In genomic region chr15:82566690-82567089, GRCh38 we compare ENCODE assay signal across 28 cellular contexts. TPM values are rescaled to one million over a fixed set of nuclear protein-coding genes. Genes with fewer than 3 reads are reported as not detected.
DNase-seq lines count a peak whose midpoint lies in the region; ATAC-seq and TF ChIP-seq lines count a peak whose summit lies in the region.
"Had no signal": no experiment of that assay in that cellular context is flagged by ENCODE, and none has a peak within 500 bp of the region (broad histone marks: within the 10 kb centered on the region; RNA-seq: fewer than 3 reads in every experiment).

No MANE protein-coding gene starts in this region.

- no peak overlapping the region for H2BK12ac ChIP-seq in mesenchymal stem cell (ENCODE audit: low read length in 2 of 2)

- intact Hi-C loops in IMR-90 (cut with micrococcal nuclease), result no loop called here

- WGBS in IMR-90 (ENCODE audit: extremely low coverage in 2 of 2, insufficient read length in 1 of 2), 2 experiments, result no CpG with 5 or more reads among the region's 1 CpG
- 100% methylated on average over 1 of the region's 1 CpG; no CpG with 5 or more reads in 1 of the 2 experiments for WGBS in endodermal cell (ENCODE audit: insufficient coverage in 1 of 2, insufficient read length in 1 of 2), 2 experiments
- WGBS in mesenchymal stem cell, result 81% methylated on average over 1 of the region's 1 CpG

- H3K27ac ChIP-seq in AG04450 (ENCODE audit: low read depth, low read length), result peak overlapping the region; percentile 22
- H3K27ac ChIP-seq in IMR-90 (ENCODE audit: insufficient read depth, low read length), result no peak overlapping the region
- no peak overlapping the region for H3K27ac ChIP-seq in endodermal cell (ENCODE audit: low read depth, low read length)
- peak overlapping the region; percentile 41 for H3K27ac ChIP-seq in mesenchymal stem cell (ENCODE audit: low read length, poor library complexity, severe bottlenecking)
- H3K27ac ChIP-seq: breast epithelium, C4-2B, coronary artery, esophagus muscularis mucosa, heart left ventricle, PC-9 had no signal

- H3K36me3 Mint-ChIP-seq in endodermal cell (ENCODE audit: low read depth), result no peaks in the 10 kb centered on the region
- H3K36me3 Mint-ChIP-seq: memory B cell had no signal

- peak; percentile 35 for ATAC-seq in IMR-90 (ENCODE audit: low read depth)
- ATAC-seq: activated CD4-positive, alpha-beta T cell treated with anti-CD3 and anti-CD28 coated beads for 36 hours; heart left ventricle; left colon had no signal

- H3K18ac ChIP-seq in IMR-90 (ENCODE audit: low read depth, low read length) (no peak overlapping the region), mesenchymal stem cell (ENCODE audit: low read depth in 1 of 2, low read length in 2 of 2) (no peak overlapping the region)

- H2BK15ac ChIP-seq in IMR-90 (ENCODE audit: low read depth, low read length), result no peak overlapping the region
- H2BK15ac ChIP-seq in mesenchymal stem cell (ENCODE audit: low read depth, poor library complexity, severe bottlenecking), result no peak overlapping the region

- no peak for TF ChIP-seq CTCF in AG04450 (IDR thresholded peaks at IDR 0.05; ENCODE audit: low read depth, low read length)
- no peak for TF ChIP-seq CTCF in IMR-90 (conservative IDR thresholded peaks at IDR 0.05; ENCODE audit: low read depth, low read length)
- TF ChIP-seq CTCF in endodermal cell (conservative IDR thresholded peaks at IDR 0.05), result no peak

- H3K4me1 ChIP-seq in IMR-90 (ENCODE audit: control insufficient read depth, insufficient read depth, low read length) (peaks cover 9% of the 10 kb centered on the region), endodermal cell (ENCODE audit: control insufficient read depth, insufficient read depth, low read length) (peaks cover 14% of the 10 kb centered on the region), mesenchymal stem cell (ENCODE audit: control insufficient read depth, insufficient read depth, low read depth, low read length) (peaks cover 8% of the 10 kb centered on the region)
- H3K4me1 ChIP-seq: breast epithelium had no signal

- H2BK20ac ChIP-seq in IMR-90 (ENCODE audit: low read depth, low read length), result no peak overlapping the region

- no peak overlapping the region for H2AK5ac ChIP-seq in IMR-90 (ENCODE audit: low read depth, low read length)
- no peak overlapping the region for H2AK5ac ChIP-seq in mesenchymal stem cell (ENCODE audit: low read length, severe bottlenecking)

- H4K91ac ChIP-seq in IMR-90 (ENCODE audit: insufficient read depth, low read depth, low read length), result no peak overlapping the region
- H4K91ac ChIP-seq in mesenchymal stem cell (ENCODE audit: low read length), result no peak overlapping the region

- H3K14ac ChIP-seq in IMR-90 (replicated peaks; ENCODE audit: low read depth, low read length) (no peak overlapping the region), mesenchymal stem cell (ENCODE audit: low read length in 2 of 2) (no peak overlapping the region)

- H3K4me3 Mint-ChIP-seq in endodermal cell, result no peak overlapping the region
- H3K4me3 Mint-ChIP-seq: activated CD4-positive, alpha-beta T cell treated with anti-CD3 and anti-CD28 coated beads for 36 hours; activated T-cell treated with anti-CD3 and anti-CD28 coated beads, Interleukin-2, amount 50 U/mL, for 24 hours; memory B cell had no signal

- POLR2A ChIA-PET in AG04450 (lab: Yijun Ruan, JAX) (no interaction called here), IMR-90 (lab: Charles Lee; ENCODE audit: unreplicated experiment) (interaction anchor here (0.6 kb wide), 1 partner anchor 18 kb away, joined by 3 read pairs; no protein-coding TSS in a partner anchor)

- no peak overlapping the region for H3K23ac ChIP-seq in IMR-90 (ENCODE audit: low read depth, low read length)
- no peak overlapping the region for H3K23ac ChIP-seq in mesenchymal stem cell (ENCODE audit: low read length in 2 of 2)

- H3K9me3 Mint-ChIP-seq in endodermal cell, result no peaks in the 10 kb centered on the region
- H3K9me3 Mint-ChIP-seq: activated T-cell treated with anti-CD3 and anti-CD28 coated beads, Interleukin-2, amount 50 U/mL, for 24 hours; memory B cell had no signal

- no peaks in the 10 kb centered on the region for H4K20me1 ChIP-seq in IMR-90 (ENCODE audit: insufficient read depth, low read length)

- no peak overlapping the region for H4K8ac ChIP-seq in IMR-90 (ENCODE audit: low read depth in 2 of 2, low read length in 2 of 2)
- H4K8ac ChIP-seq in mesenchymal stem cell (ENCODE audit: low read length), result no peak overlapping the region

- no peak for TF ChIP-seq RAD21 in IMR-90 (IDR thresholded peaks at IDR 0.05; ENCODE audit: low read length)

- no TSS peak for BruUV-seq in IMR-90 (replicated peaks; lab: Mats Ljungman, UMichigan)

- H3K36me3 ChIP-seq in IMR-90 (ENCODE audit: control insufficient read depth, insufficient read depth, low read length) (no peaks in the 10 kb centered on the region), endodermal cell (ENCODE audit: control insufficient read depth, insufficient read depth, low read length) (no peaks in the 10 kb centered on the region), mesenchymal stem cell (ENCODE audit: control insufficient read depth in 1 of 2, insufficient read depth in 2 of 2, low read depth in 1 of 2, low read length in 2 of 2) (peaks cover 0 to 58% of the 10 kb centered on the region in 2 experiments)
- H3K36me3 ChIP-seq: breast epithelium, heart left ventricle had no signal

- H2BK5ac ChIP-seq in IMR-90 (ENCODE audit: low read depth, low read length, poor library complexity, severe bottlenecking) (no peak overlapping the region), mesenchymal stem cell (ENCODE audit: low read depth, low read length, poor library complexity, severe bottlenecking) (no peak overlapping the region)

- CTCF ChIA-PET in AG04450 (lab: Charles Lee) (interaction anchor here (2.1 kb wide), 1 partner anchor 35 kb away, joined by 5 read pairs; no protein-coding TSS in a partner anchor), IMR-90 (lab: Yijun Ruan, JAX) (no interaction called here)

- H3K9me1 ChIP-seq in IMR-90 (ENCODE audit: insufficient read depth, low read length), result peaks cover 4% of the 10 kb centered on the region; the same call in 1 of the 2 replicates

- no peak overlapping the region for H3K56ac ChIP-seq in IMR-90 (ENCODE audit: extremely low read depth, insufficient read depth, low read length)

- H3K4me1 Mint-ChIP-seq in endodermal cell, result peaks cover 36% of the 10 kb centered on the region
- H3K4me1 Mint-ChIP-seq: activated CD4-positive, alpha-beta T cell treated with anti-CD3 and anti-CD28 coated beads for 36 hours; memory B cell had no signal

- H2AK9ac ChIP-seq in IMR-90 (replicated peaks; ENCODE audit: low read depth, low read length, poor library complexity), result no peak overlapping the region

- H3K9ac ChIP-seq in IMR-90 (ENCODE audit: low read depth, low read length) (no peak overlapping the region), endodermal cell (ENCODE audit: extremely low read depth, low read length, poor library complexity, severe bottlenecking) (no peak overlapping the region), mesenchymal stem cell (ENCODE audit: low read length) (peak overlapping the region; percentile 37)

- H2AFZ ChIP-seq in IMR-90 (replicated peaks; ENCODE audit: low read length, poor library complexity) (no peak overlapping the region), mesenchymal stem cell (ENCODE audit: low read depth, low read length) (no peak overlapping the region)
- H2AFZ ChIP-seq: PC-9 had no signal

- H3K79me1 ChIP-seq in IMR-90 (ENCODE audit: low read depth in 1 of 2, low read length in 2 of 2) (peaks cover 0 to 7% of the 10 kb centered on the region in 2 experiments; a peak in 1 of 4 replicates), mesenchymal stem cell (replicated peaks; ENCODE audit: low read length, poor library complexity, severe bottlenecking) (no peaks in the 10 kb centered on the region)

- H3K4me2 ChIP-seq in IMR-90 (ENCODE audit: low read depth, low read length) (no peak overlapping the region), mesenchymal stem cell (ENCODE audit: low read length, poor library complexity, severe bottlenecking) (no peak overlapping the region)
- H3K4me2 ChIP-seq: PC-9 had no signal

- H3K27me3 ChIP-seq in AG04450 (ENCODE audit: control insufficient read depth, insufficient read depth, low read length) (no peaks in the 10 kb centered on the region), IMR-90 (ENCODE audit: control insufficient read depth, insufficient read depth, low read length) (no peaks in the 10 kb centered on the region), endodermal cell (ENCODE audit: control insufficient read depth, insufficient read depth, low read length, poor library complexity, severe bottlenecking) (no peaks in the 10 kb centered on the region), mesenchymal stem cell (ENCODE audit: control insufficient read depth in 1 of 2, insufficient read depth in 1 of 2, low read length in 2 of 2) (peaks cover 0 to 4% of the 10 kb centered on the region in 2 experiments)
- H3K27me3 ChIP-seq: breast epithelium, esophagus muscularis mucosa, heart left ventricle had no signal

- DNase-seq in AG04450 (ENCODE audit: low read depth, low spot score), result no peak
- DNase-seq in IMR-90, result peak; percentile 81
- DNase-seq in endodermal cell, result peak; percentile 20
- DNase-seq in mesenchymal stem cell, result peak; percentile 28
- DNase-seq in NCI-H2081 (lab: John Stamatoyannopoulos, UW), result no peak
- DNase-seq in Kasumi-1 (lab: John Stamatoyannopoulos, UW), result no peak
- no peak for DNase-seq in germinal center (ENCODE audit: low spot score)
- DNase-seq in activated CD8-positive, alpha-beta memory T cell treated with anti-CD3 and anti-CD28 coated beads, Interleukin-2, amount 50 U/mL, for 4 hours, result no peak
- DNase-seq: ACHN; activated CD4-positive, alpha-beta T cell treated with anti-CD3 and anti-CD28 coated beads for 36 hours; activated T-cell treated with anti-CD3 and anti-CD28 coated beads, Interleukin-2, amount 50 U/mL, for 24 hours; heart left ventricle; left colon; MM.1S; NCI-H1436; NCI-H2107; NCI-H510A; PC-9; SIG-M5; small intestine; stimulated activated CD4-positive, alpha-beta T cell treated with anti-CD3 and anti-CD28 coated beads, Interleukin-2, amount 100 ng/mL, for 24 hours; substantia nigra; T-helper 1 cell had no signal

- H3K4me3 ChIP-seq in AG04450 (ENCODE audit: low read depth, low read length) (no peak overlapping the region), IMR-90 (ENCODE audit: insufficient read depth, low read depth, low read length) (no peak overlapping the region), endodermal cell (ENCODE audit: low read length) (peak overlapping the region; percentile 11), mesenchymal stem cell (ENCODE audit: insufficient read depth in 1 of 2, low read depth in 1 of 2, low read length in 2 of 2) (no peak overlapping the region)
- H3K4me3 ChIP-seq: breast epithelium, coronary artery, esophagus muscularis mucosa, heart left ventricle, PC-9 had no signal

- no peak for TF ChIP-seq POLR2A in IMR-90 (IDR thresholded peaks at IDR 0.05; ENCODE audit: low read depth, low read length)

- H3K27me3 Mint-ChIP-seq in endodermal cell (ENCODE audit: insufficient read depth), result peaks cover 2% of the 10 kb centered on the region

- dilution Hi-C loops in IMR-90 (cut with HindIII; ENCODE audit: low sequenced_read_pairs, unreplicated experiment), result no loop called here

- in situ Hi-C loops in IMR-90 (cut with MboI; ENCODE audit: low sequenced_read_pairs), result loop anchor here (10.0 kb wide), 1 partner anchor 438 kb away; no protein-coding TSS in a partner anchor

- no peak overlapping the region for H2BK120ac ChIP-seq in IMR-90 (ENCODE audit: low read depth, low read length)
- no peak overlapping the region for H2BK120ac ChIP-seq in mesenchymal stem cell (ENCODE audit: low read depth, low read length)

- H3K4ac ChIP-seq in IMR-90 (ENCODE audit: low read depth, low read length) (no peak overlapping the region), mesenchymal stem cell (ENCODE audit: low read depth in 1 of 2, low read length in 2 of 2) (no peak overlapping the region)

- H4K5ac ChIP-seq in IMR-90 (ENCODE audit: low read depth, low read length), result no peak overlapping the region

- H3K9me3 ChIP-seq in AG04450 (ENCODE audit: control insufficient read depth, insufficient read depth, low read length) (no peaks in the 10 kb centered on the region), IMR-90 (ENCODE audit: control insufficient read depth, insufficient read depth, low read length) (no peaks in the 10 kb centered on the region), endodermal cell (ENCODE audit: control insufficient read depth, low read length) (no peaks in the 10 kb centered on the region), mesenchymal stem cell (ENCODE audit: control insufficient read depth, low read length) (no peaks in the 10 kb centered on the region)
- H3K9me3 ChIP-seq: breast epithelium, esophagus muscularis mucosa, heart left ventricle had no signal

- H3K27ac Mint-ChIP-seq in endodermal cell, result no peak overlapping the region
- H3K27ac Mint-ChIP-seq: activated CD4-positive, alpha-beta T cell treated with anti-CD3 and anti-CD28 coated beads for 36 hours; activated T-cell treated with anti-CD3 and anti-CD28 coated beads, Interleukin-2, amount 50 U/mL, for 24 hours; memory B cell had no signal

RNA-seq across cellular contexts. Expression of gene RPS17, which starts 26.4 kb away (rescaled TPM):
- 4,215 and 4,363 TPM in 2 replicates for polyA plus RNA-seq in AG04450 (2011; rRNA removed)
- polyA minus RNA-seq in AG04450 (2011; rRNA and poly(A)+ RNA removed), result 745 and 784 TPM in 2 replicates
- 2,617 and 3,477 TPM in 2 replicates for total RNA-seq in IMR-90 (2012; rRNA removed)
- 4,201 and 5,358 TPM in 2 replicates for polyA plus RNA-seq in IMR-90 (2012; rRNA removed)
- 3,823 and 3,949 TPM in 2 replicates for polyA plus RNA-seq in IMR-90 (2012; cell fraction: cytosol; rRNA removed)
- polyA plus RNA-seq in IMR-90 (2012; cell fraction: nucleus; rRNA removed; ENCODE audit: low replicate concordance), result 543 and 2,209 TPM in 2 replicates
- 1,000 to 10,000 TPM; 1,918 to 2,023 TPM for total RNA-seq in endodermal cell
- polyA plus RNA-seq in endodermal cell (2013, experiment 1 of 2), result 2,836 TPM
- polyA plus RNA-seq in endodermal cell (2013, experiment 2 of 2), result 2,786 TPM
- 3,754 TPM for polyA plus RNA-seq in mesenchymal stem cell (2013, experiment 1 of 2)
- polyA plus RNA-seq in mesenchymal stem cell (2013, experiment 2 of 2), result 3,596 TPM

Comparison
In these comparisons a context has a peak if more than half of its experiments do, and no peak if none do; other contexts are left out.
1. DNase-seq: peak in IMR-90 (single experiment), endodermal cell (single experiment) and mesenchymal stem cell (single experiment); none in AG04450 (single experiment), NCI-H2081 (0 of 2), Kasumi-1 (0 of 2), germinal center (single experiment) and activated CD8-positive, alpha-beta memory T cell treated with anti-CD3 and anti-CD28 coated beads, Interleukin-2, amount 50 U/mL, for 4 hours (single experiment).
2. H3K27ac ChIP-seq: peak in AG04450 (single experiment) and mesenchymal stem cell (single experiment); none in IMR-90 (single experiment) and endodermal cell (single experiment).